24 cellular contexts compared by ENCODE assay signal in the genomic region with DNA sequence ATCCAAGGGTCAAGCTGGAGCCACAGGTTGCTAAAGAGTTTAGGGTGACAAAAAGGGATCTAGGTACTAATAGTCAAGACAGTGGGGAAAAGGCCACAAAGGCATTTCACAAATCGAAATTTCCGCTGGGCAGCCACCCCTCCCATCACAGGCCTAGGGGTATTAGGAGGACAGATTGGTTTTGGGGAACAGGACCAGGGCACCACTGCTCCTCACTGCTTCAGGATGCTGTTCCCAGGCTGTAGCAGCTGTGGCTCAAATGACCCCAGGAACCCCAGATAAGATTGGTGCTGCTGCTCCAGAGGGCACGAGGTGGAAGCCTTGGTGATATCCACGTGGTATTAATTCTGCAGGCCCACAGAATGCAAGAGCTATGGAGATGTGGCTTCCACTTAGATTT.
"Had no signal": no experiment of that assay in that cellular context is flagged by ENCODE, and none has a peak within 500 bp of the region (broad histone marks: within the 10 kb centered on the region; RNA-seq: fewer than 3 reads in every experiment).

No MANE protein-coding gene starts in this region.

- H3K27ac ChIP-seq: colonic mucosa, coronary artery, dorsolateral prefrontal cortex, epithelial cell of prostate, esophagus muscularis mucosa, esophagus squamous epithelium, foreskin keratinocyte, gastrocnemius medialis, gastroesophageal sphincter, heart left ventricle, heart right ventricle had no signal

- DNase-seq: colonic mucosa; cortex of kidney; dermis blood vessel endothelial cell; dorsolateral prefrontal cortex; effector CD4-positive, alpha-beta T cell; effector CD8-positive, alpha-beta T cell; effector memory CD4-positive, alpha-beta T cell; effector memory CD8-positive, alpha-beta T cell; erythroblast; esophagus squamous epithelium; foreskin fibroblast; foreskin keratinocyte; foreskin melanocyte; gastrocnemius medialis; glutamatergic neuron; head of caudate nucleus; heart left ventricle; heart right ventricle had no signal

- H3K9me3 Mint-ChIP-seq: dendritic cell treated with granulocyte-macrophage colony-stimulating factor and Interleukin-4, amounts not matched to agents 40 ng/mL and 50 ng/mL, for 4 days; effector memory CD8-positive, alpha-beta T cell had no signal

- H3K9me3 ChIP-seq: colonic mucosa, esophagus muscularis mucosa, esophagus squamous epithelium, gastrocnemius medialis, gastroesophageal sphincter, heart left ventricle, heart right ventricle had no signal

- H3K27ac Mint-ChIP-seq: dendritic cell treated with granulocyte-macrophage colony-stimulating factor and Interleukin-4, amounts not matched to agents 40 ng/mL and 50 ng/mL, for 4 days; effector memory CD8-positive, alpha-beta T cell had no signal

- H3K4me1 ChIP-seq: colonic mucosa, esophagus muscularis mucosa, esophagus squamous epithelium, foreskin keratinocyte, gastrocnemius medialis, gastroesophageal sphincter, heart left ventricle, heart right ventricle had no signal

- ATAC-seq: effector memory CD8-positive, alpha-beta T cell; esophagus mucosa; foreskin keratinocyte; gastrocnemius medialis; gastroesophageal sphincter; heart left ventricle; heart right ventricle had no signal

- H3K4me3 ChIP-seq: colonic mucosa, coronary artery, dorsolateral prefrontal cortex, esophagus muscularis mucosa, esophagus squamous epithelium, gastrocnemius medialis, gastroesophageal sphincter, heart left ventricle, heart right ventricle had no signal

- H3K36me3 ChIP-seq: colonic mucosa, esophagus muscularis mucosa, esophagus squamous epithelium, gastrocnemius medialis, gastroesophageal sphincter, heart right ventricle had no signal

- H3K4me3 Mint-ChIP-seq: dendritic cell treated with granulocyte-macrophage colony-stimulating factor and Interleukin-4, amounts not matched to agents 40 ng/mL and 50 ng/mL, for 4 days; effector memory CD8-positive, alpha-beta T cell had no signal

- H3K27me3 ChIP-seq: colonic mucosa, dorsolateral prefrontal cortex, esophagus muscularis mucosa, esophagus squamous epithelium, foreskin keratinocyte, gastrocnemius medialis, gastroesophageal sphincter, heart left ventricle, heart right ventricle had no signal

- H3K27me3 Mint-ChIP-seq: dendritic cell treated with granulocyte-macrophage colony-stimulating factor and Interleukin-4, amounts not matched to agents 40 ng/mL and 50 ng/mL, for 4 days had no signal
